ENCODE assay signal across 8 cellular contexts in genomic region chr1:211654838-211655787, GRCh38. TPM values are rescaled to one million over a fixed set of nuclear protein-coding genes. Genes with fewer than 3 reads are reported as not detected.
DNase-seq lines count a peak whose midpoint lies in the region; TF ChIP-seq lines count a peak whose summit lies in the region.

No MANE protein-coding gene starts in this region.

- no peak overlapping the region for H3K9ac ChIP-seq in GM23248
- no peak overlapping the region for H3K9ac ChIP-seq in Loucy (ENCODE audit: low read depth, low read length, poor library complexity, severe bottlenecking)

- H3K4me2 ChIP-seq in GM23248 (ENCODE audit: unreplicated experiment): peak overlapping the region; percentile 77
- H3K4me2 ChIP-seq in Loucy (ENCODE audit: low read depth, low read length, poor library complexity, severe bottlenecking): no peak overlapping the region

- H3K79me2 ChIP-seq in GM23248 (ENCODE audit: insufficient read depth) (no peaks in the 10 kb centered on the region), Loucy (ENCODE audit: insufficient read depth, low read length) (no peaks in the 10 kb centered on the region)

- H3F3A ChIP-seq in GM23248 (ENCODE audit: insufficient read depth) (no peaks in the 10 kb centered on the region), Loucy (ENCODE audit: low read depth) (no peaks in the 10 kb centered on the region)

- H3K27ac ChIP-seq in GM23248: no peak overlapping the region

- WGBS in GM23248 (ENCODE audit: low coverage in 1 of 2, low lambda C conversion rate in 2 of 2, missing lambda C conversion rate in 2 of 2), 2 experiments: 39 to 40% methylated on average over 27 of the region's 27 CpGs

- H3K4me1 ChIP-seq in GM23248 (ENCODE audit: insufficient read depth) (peaks cover 15% of the 10 kb centered on the region), Loucy (ENCODE audit: insufficient read depth, low read length, poor library complexity, severe bottlenecking) (peaks cover 9% of the 10 kb centered on the region)

- TF ChIP-seq CTCF in Loucy (conservative IDR thresholded peaks at IDR 0.05; ENCODE audit: low read length): peak; percentile 94
- peak; percentile 94 for TF ChIP-seq CTCF in fibroblast of the aortic adventitia (IDR thresholded peaks at IDR 0.05; ENCODE audit: insufficient read depth, low read length)

- DNase-seq in DMS79 treated with DMSO at 0.1 percent for 48 hours (lab: John Stamatoyannopoulos, UW) (peak; percentile 64), GM23248 (peak; percentile 93), RPMI8226 (peak; percentile 88), fibroblast of the aortic adventitia (ENCODE audit: low read depth) (peak; percentile 90), occipital lobe (lab: John Stamatoyannopoulos, UW) (peak; percentile 69), superior temporal gyrus (ENCODE audit: extremely low spot score) (peak; percentile 93)
- DNase-seq in activated T-helper 1 cell treated with anti-CD3 and anti-CD28 coated beads, Interleukin-2, amount 50 U/mL, for 16 hours (ENCODE audit: low read depth in 1 of 2, low spot score in 1 of 2): peak; percentile 61 to 70

- H3K27me3 ChIP-seq in GM23248 (replicated peaks; ENCODE audit: insufficient read depth): no peaks in the 10 kb centered on the region
- no peaks in the 10 kb centered on the region for H3K27me3 ChIP-seq in Loucy (ENCODE audit: insufficient read depth, low read length, poor library complexity, severe bottlenecking)

- H3K9me3 ChIP-seq in GM23248 (ENCODE audit: low read depth) (no peaks in the 10 kb centered on the region), Loucy (ENCODE audit: insufficient read depth, low read depth, low read length) (no peaks in the 10 kb centered on the region)

- H3K4me3 ChIP-seq in GM23248 (0 out of 2 replicates have a peak overlapping the region, but pooled peaks have one; percentile 36), Loucy (ENCODE audit: low read length, poor library complexity, severe bottlenecking) (no peak overlapping the region), fibroblast of the aortic adventitia (ENCODE audit: low read depth, low read length) (peak overlapping the region; percentile 28)

- H4K20me1 ChIP-seq in GM23248 (ENCODE audit: insufficient read depth): no peaks in the 10 kb centered on the region
- no peaks in the 10 kb centered on the region for H4K20me1 ChIP-seq in Loucy (ENCODE audit: insufficient read depth, low read length, poor library complexity, severe bottlenecking)

- H3K36me3 ChIP-seq in GM23248 (ENCODE audit: low read depth) (no peaks in the 10 kb centered on the region), Loucy (ENCODE audit: insufficient read depth, low read length) (no peaks in the 10 kb centered on the region)

- in situ Hi-C loops in GM23248 (cut with MboI): loop anchor here (10.0 kb wide), 1 partner anchor 330 kb away; the partner anchor contains the start of gene TRAF5

- H2AFZ ChIP-seq in GM23248 (peak overlapping the region; percentile 60; the same call in 1 of the 2 replicates), Loucy (ENCODE audit: low read length) (0 out of 2 replicates have a peak overlapping the region, but pooled peaks have one; percentile 48)

- H3K9me2 ChIP-seq in GM23248 (ENCODE audit: insufficient read depth): no peaks in the 10 kb centered on the region
- no peaks in the 10 kb centered on the region for H3K9me2 ChIP-seq in Loucy (replicated peaks; ENCODE audit: low read depth, low read length)

RNA-seq across cellular contexts. Expression of gene NEK2, which starts 20.3 kb away (rescaled TPM):
- 11.3 and 13.8 TPM in 2 replicates for total RNA-seq in GM23248 (2014; rRNA removed; shearing (Covaris generic))
- 10.6 TPM in 2 replicates for polyA plus RNA-seq in GM23248 (2016; fragmentation: Nextera tagmentation; extraction: Ambion mirVana)
- total RNA-seq in fibroblast of the aortic adventitia (ENCODE audit: low replicate concordance) (12.4 TPM in 1 of 2 replicates, not detected in the other), occipital lobe (3.3 TPM)
